ENCODE assay signal across 8 cellular contexts in genomic region chr17:38674749-38675615, GRCh38. TPM values are rescaled to one million over a fixed set of nuclear protein-coding genes. Genes with fewer than 3 reads are reported as not detected.
DNase-seq lines count a peak whose midpoint lies in the region; ATAC-seq and TF ChIP-seq lines count a peak whose summit lies in the region.

EPOP (minus strand) TSS chr17:38674957; CDS start chr17:38674495, 462 bp downstream.

- no peaks in the 10 kb centered on the region for H3K36me3 ChIP-seq in CD4-positive, alpha-beta memory T cell (ENCODE audit: insufficient read depth, low read length)
- H3K36me3 ChIP-seq in IMR-90 (ENCODE audit: control insufficient read depth, insufficient read depth, low read length) = no peaks in the 10 kb centered on the region
- no peaks in the 10 kb centered on the region for H3K36me3 ChIP-seq in esophagus muscularis mucosa

- H3K27me3 Mint-ChIP-seq in CD4-positive, alpha-beta memory T cell = peaks cover 17 to 30% of the 10 kb centered on the region in 2 donors
- H3K27me3 Mint-ChIP-seq in naive B cell = peaks cover 38 to 55% (median 45%) of the 10 kb centered on the region in 3 donors

- H2AFZ ChIP-seq in IMR-90 (replicated peaks; ENCODE audit: low read length, poor library complexity) = peak within 1 kb of the TSS; percentile 91

- in situ Hi-C loops in IMR-90 (cut with MboI; ENCODE audit: low sequenced_read_pairs) = loop anchor here (5.0 kb wide), 1 partner anchor 57 kb away; the partner anchor contains the start of gene CISD3

- H2AK9ac ChIP-seq in IMR-90 (replicated peaks; ENCODE audit: low read depth, low read length, poor library complexity) = peak within 1 kb of the TSS; percentile 78

- no peak within 1 kb of the TSS; the same call in 1 of the 2 replicates for H4K91ac ChIP-seq in IMR-90 (ENCODE audit: insufficient read depth, low read depth, low read length)

- peak within 1 kb of the TSS; percentile 39 to 82 (median 73) for H3K4me3 Mint-ChIP-seq in CD4-positive, alpha-beta memory T cell
- peak within 1 kb of the TSS; percentile 68 to 86 (median 74) for H3K4me3 Mint-ChIP-seq in naive B cell
- peak within 1 kb of the TSS; percentile 48 for H3K4me3 Mint-ChIP-seq in stimulated activated effector memory CD8-positive, alpha-beta T cell treated with anti-CD3 and anti-CD28 coated beads, Interleukin-12 subunit alpha, Interleukin-12 subunit beta, amount 100 ng/mL, for 72 hours

- H3K18ac ChIP-seq in IMR-90 (ENCODE audit: low read depth, low read length) = no peak within 1 kb of the TSS; the same call in 1 of the 2 replicates

- no peak for TF ChIP-seq RAD21 in IMR-90 (IDR thresholded peaks at IDR 0.05; ENCODE audit: low read length)

- no peak within 1 kb of the TSS for H2AK5ac ChIP-seq in IMR-90 (ENCODE audit: low read depth, low read length)

- no peaks in the 10 kb centered on the region for H3K9me3 Mint-ChIP-seq in CD4-positive, alpha-beta memory T cell
- H3K9me3 Mint-ChIP-seq in naive B cell = no peaks in the 10 kb centered on the region
- H3K9me3 Mint-ChIP-seq in stimulated activated effector memory CD8-positive, alpha-beta T cell treated with anti-CD3 and anti-CD28 coated beads, Interleukin-12 subunit alpha, Interleukin-12 subunit beta, amount 100 ng/mL, for 72 hours = no peaks in the 10 kb centered on the region

- BruUV-seq in IMR-90 (replicated peaks; lab: Mats Ljungman, UMichigan) = no TSS peak

- H2BK15ac ChIP-seq in IMR-90 (ENCODE audit: low read depth, low read length) = no peak within 1 kb of the TSS

- H2BK120ac ChIP-seq in IMR-90 (ENCODE audit: low read depth, low read length) = no peak within 1 kb of the TSS

- H3K27me3 ChIP-seq in CD4-positive, alpha-beta memory T cell (ENCODE audit: insufficient read depth, low read length) = peaks cover 12% of the 10 kb centered on the region
- H3K27me3 ChIP-seq in IMR-90 (ENCODE audit: control insufficient read depth, insufficient read depth, low read length) = peaks cover 45% of the 10 kb centered on the region
- peaks cover 15 to 68% (median 34%) of the 10 kb centered on the region in 4 donors for H3K27me3 ChIP-seq in esophagus muscularis mucosa

- no peak within 1 kb of the TSS for H2BK20ac ChIP-seq in IMR-90 (ENCODE audit: low read depth, low read length)

- H3K9me1 ChIP-seq in IMR-90 (ENCODE audit: insufficient read depth, low read length) = no peaks in the 10 kb centered on the region

- H3K4me1 ChIP-seq in CD4-positive, alpha-beta memory T cell (ENCODE audit: insufficient read depth, low read length) = peaks cover 11% of the 10 kb centered on the region
- no peaks in the 10 kb centered on the region for H3K4me1 ChIP-seq in IMR-90 (ENCODE audit: control insufficient read depth, insufficient read depth, low read length)
- peaks cover 30 to 42% (median 38%) of the 10 kb centered on the region in 4 donors for H3K4me1 ChIP-seq in esophagus muscularis mucosa

- 0 out of 2 replicates have a peak, but pooled peaks have one; percentile 55 for TF ChIP-seq POLR2A in IMR-90 (IDR thresholded peaks at IDR 0.05; ENCODE audit: low read depth, low read length)
- peak; percentile 8 for TF ChIP-seq POLR2A in esophagus muscularis mucosa (IDR thresholded peaks at IDR 0.05; ENCODE audit: low read depth)

- ATAC-seq in GM19463 (IDR thresholded peaks at IDR 0.05; ENCODE audit: unreplicated experiment) (peak; percentile 83), IMR-90 (ENCODE audit: low read depth) (peak; percentile 93), naive B cell (ENCODE audit: low read depth in 2 of 2) (peak; percentile 79)
- peak; percentile 88 for ATAC-seq in stimulated activated effector memory CD8-positive, alpha-beta T cell treated with anti-CD3 and anti-CD28 coated beads, Interleukin-12 subunit alpha, Interleukin-12 subunit beta, amount 100 ng/mL, for 72 hours

- WGBS in IMR-90 (ENCODE audit: extremely low coverage in 2 of 2, insufficient read length in 1 of 2), 2 experiments = 4% methylated on average over 43 of the region's 80 CpGs; no CpG with 5 or more reads in 1 of the 2 experiments
- 9% methylated on average over 21 of the region's 80 CpGs for WGBS in esophagus muscularis mucosa

- peak within 1 kb of the TSS; percentile 83 for H3K4me2 ChIP-seq in IMR-90 (ENCODE audit: low read depth, low read length)

- H3K9me3 ChIP-seq in CD4-positive, alpha-beta memory T cell (ENCODE audit: control insufficient read depth in 1 of 2, low read length in 2 of 2) = no peaks in the 10 kb centered on the region
- H3K9me3 ChIP-seq in IMR-90 (ENCODE audit: control insufficient read depth, insufficient read depth, low read length) (no peaks in the 10 kb centered on the region), esophagus muscularis mucosa (no peaks in the 10 kb centered on the region)

- dilution Hi-C loops in IMR-90 (cut with HindIII; ENCODE audit: low sequenced_read_pairs, unreplicated experiment) = no loop called here

- POLR2A ChIA-PET in CD4-positive, alpha-beta memory T cell (lab: Charles Lee; ENCODE audit: partially characterized antibody) = interaction anchor here (1.0 to 5.5 kb wide), 6 partner anchors 27 to 60 kb away, joined by 3 to 38 read pairs (median 24); partner anchors contain the start of genes CISD3 and MLLT6
- POLR2A ChIA-PET in IMR-90 (lab: Charles Lee; ENCODE audit: unreplicated experiment) = no interaction called here

- 0 out of 2 replicates have a peak, but pooled peaks cover 4% of the 10 kb centered on the region for H4K20me1 ChIP-seq in IMR-90 (ENCODE audit: insufficient read depth, low read length)

- H3K14ac ChIP-seq in IMR-90 (replicated peaks; ENCODE audit: low read depth, low read length) = no peak within 1 kb of the TSS

- TF ChIP-seq CTCF in IMR-90 (conservative IDR thresholded peaks at IDR 0.05; ENCODE audit: low read depth, low read length) (no peak), esophagus muscularis mucosa (IDR thresholded peaks at IDR 0.05) (no peak)

- H3K27ac ChIP-seq in CD4-positive, alpha-beta memory T cell (ENCODE audit: low read depth, low read length) = peak within 1 kb of the TSS; percentile 9
- H3K27ac ChIP-seq in IMR-90 (ENCODE audit: insufficient read depth, low read length) (no peak within 1 kb of the TSS), esophagus muscularis mucosa (replicated peaks in 1 of 4) (peak within 1 kb of the TSS in 3 of 4 donors; percentile 51 to 66 (median 61))

- peak within 1 kb of the TSS; percentile 5; the same call in 1 of the 2 replicates for H3K9ac ChIP-seq in IMR-90 (ENCODE audit: low read depth, low read length)

- no peak for TF ChIP-seq EP300 in esophagus muscularis mucosa (IDR thresholded peaks at IDR 0.05)

- peaks cover 5 to 25% (median 11%) of the 10 kb centered on the region in 4 donors for H3K4me1 Mint-ChIP-seq in CD4-positive, alpha-beta memory T cell
- peaks cover 18 to 41% (median 39%) of the 10 kb centered on the region in 3 donors for H3K4me1 Mint-ChIP-seq in naive B cell
- peaks cover 56% of the 10 kb centered on the region for H3K4me1 Mint-ChIP-seq in stimulated activated effector memory CD8-positive, alpha-beta T cell treated with anti-CD3 and anti-CD28 coated beads, Interleukin-12 subunit alpha, Interleukin-12 subunit beta, amount 100 ng/mL, for 72 hours

- no peaks in the 10 kb centered on the region for H3K79me1 ChIP-seq in IMR-90 (ENCODE audit: low read depth in 1 of 2, low read length in 2 of 2)

- no peak within 1 kb of the TSS for H2BK5ac ChIP-seq in IMR-90 (ENCODE audit: low read depth, low read length, poor library complexity, severe bottlenecking)

- DNase-seq in CD4-positive, alpha-beta memory T cell = peak; percentile 68 to 82 (median 74)
- peak; percentile 76 for DNase-seq in IMR-90
- DNase-seq in OCI-M2 (lab: John Stamatoyannopoulos, UW; ENCODE audit: unreplicated experiment) = peak; percentile 32
- peak; percentile 95 for DNase-seq in activated T-cell treated with anti-CD3 and anti-CD28 coated beads for 48 hours (ENCODE audit: low read depth)
- peak; percentile 97 for DNase-seq in esophagus muscularis mucosa (ENCODE audit: extremely low spot score)
- DNase-seq in naive B cell = peak; percentile 77
- DNase-seq in stimulated activated effector memory CD8-positive, alpha-beta T cell treated with anti-CD3 and anti-CD28 coated beads, Interleukin-12 subunit alpha, Interleukin-12 subunit beta, amount 100 ng/mL, for 72 hours (ENCODE audit: low spot score in 2 of 2) = peak; percentile 86 to 93

- no peak within 1 kb of the TSS; the same call in 1 of the 2 replicates for H3K4ac ChIP-seq in IMR-90 (ENCODE audit: low read depth, low read length)

- intact Hi-C loops in CD4-positive, alpha-beta memory T cell (cut with micrococcal nuclease) = loop anchor here (2.0 to 5.0 kb wide), 3 partner anchors 77 to 477 kb away; partner anchors contain the start of genes PLXDC1 and PSMB3
- intact Hi-C loops in IMR-90 (cut with micrococcal nuclease) (no loop called here), esophagus muscularis mucosa (cut with DNase I) (no loop called here)

- H4K5ac ChIP-seq in IMR-90 (ENCODE audit: low read depth, low read length) = no peak within 1 kb of the TSS

- H3K36me3 Mint-ChIP-seq in CD4-positive, alpha-beta memory T cell = no peaks in the 10 kb centered on the region
- no peaks in the 10 kb centered on the region for H3K36me3 Mint-ChIP-seq in naive B cell
- peaks cover 6% of the 10 kb centered on the region for H3K36me3 Mint-ChIP-seq in stimulated activated effector memory CD8-positive, alpha-beta T cell treated with anti-CD3 and anti-CD28 coated beads, Interleukin-12 subunit alpha, Interleukin-12 subunit beta, amount 100 ng/mL, for 72 hours

- peak within 1 kb of the TSS in 4 of 7 donors; percentile 31 to 47 (median 40) for H3K27ac Mint-ChIP-seq in CD4-positive, alpha-beta memory T cell
- peak within 1 kb of the TSS in 2 of 6 donors; percentile 27 to 83 for H3K27ac Mint-ChIP-seq in naive B cell
- H3K27ac Mint-ChIP-seq in stimulated activated effector memory CD8-positive, alpha-beta T cell treated with anti-CD3 and anti-CD28 coated beads, Interleukin-12 subunit alpha, Interleukin-12 subunit beta, amount 100 ng/mL, for 72 hours = peak within 1 kb of the TSS; percentile 68

- H3K56ac ChIP-seq in IMR-90 (ENCODE audit: extremely low read depth, insufficient read depth, low read length) = no peak within 1 kb of the TSS

- peak within 1 kb of the TSS in 1 of 2 donors; percentile 52 for H3K4me3 ChIP-seq in CD4-positive, alpha-beta memory T cell (ENCODE audit: low read length in 2 of 2)
- H3K4me3 ChIP-seq in IMR-90 (ENCODE audit: insufficient read depth, low read depth, low read length) (peak within 1 kb of the TSS; percentile 52), esophagus muscularis mucosa (peak within 1 kb of the TSS; percentile 57 to 73 (median 64))

- peak within 1 kb of the TSS; percentile 61 to 72; a peak in 3 of 4 replicates for H4K8ac ChIP-seq in IMR-90 (ENCODE audit: low read depth in 2 of 2, low read length in 2 of 2)

- H3K23ac ChIP-seq in IMR-90 (ENCODE audit: low read depth, low read length) = peak within 1 kb of the TSS; percentile 68; the same call in 1 of the 2 replicates

- CTCF ChIA-PET in CD4-positive, alpha-beta memory T cell (lab: Charles Lee; ENCODE audit: partially characterized antibody) = interaction anchor here (0.7 to 8.2 kb wide), 10 partner anchors 8 to 119 kb away, joined by 3 to 198 read pairs (median 5); partner anchors contain the start of genes CISD3 and PSMB3
- CTCF ChIA-PET in IMR-90 (lab: Yijun Ruan, JAX) = interaction anchor here (0.6 kb wide), 1 partner anchor 11 kb away, joined by 4 read pairs; no protein-coding TSS in a partner anchor

RNA-seq across cellular contexts. Expression of gene EPOP, which starts in this region (rescaled TPM):
- total RNA-seq in CD4-positive, alpha-beta memory T cell = under 1 TPM; 0.09 to 0.25 TPM
- not detected for polyA plus RNA-seq in CD4-positive, alpha-beta memory T cell
- total RNA-seq in IMR-90 (2012; rRNA removed) (0.28 and 0.36 TPM in 2 replicates), esophagus muscularis mucosa (1 to 10 TPM in 3 of 4 donors, under 1 TPM in 1; 0.42 to 7.3 (median 2.7) TPM)
- polyA plus RNA-seq in IMR-90 (2012; rRNA removed) (0.80 and 0.82 TPM in 2 replicates), naive B cell (ENCODE audit: low read depth in 6 of 6) (not detected)
- 0.77 and 0.79 TPM in 2 replicates for polyA plus RNA-seq in IMR-90 (2012; cell fraction: cytosol; rRNA removed)
- 0.49 and 0.57 TPM in 2 replicates for polyA plus RNA-seq in IMR-90 (2012; cell fraction: nucleus; rRNA removed; ENCODE audit: low replicate concordance)

Comparison
In these comparisons a context has a peak if more than half of its experiments do, and no peak if none do; other contexts are left out.
1. Peak in DNase-seq and H3K27ac ChIP-seq in CD4-positive, alpha-beta memory T cell; RNA of the gene not detected or under 1 TPM.
2. Peak in DNase-seq, ATAC-seq, H3K4me3 ChIP-seq, H3K9ac ChIP-seq and H3K4me2 ChIP-seq in IMR-90; RNA of the gene not detected or under 1 TPM.
3. Peak in DNase-seq and ATAC-seq in naive B cell; RNA of the gene not detected or under 1 TPM.
4. DNase-seq: peak in every context shown above with its lines; median percentile 97 in esophagus muscularis mucosa; 95 in activated T-cell treated with anti-CD3 and anti-CD28 coated beads for 48 hours; 90 in stimulated activated effector memory CD8-positive, alpha-beta T cell treated with anti-CD3 and anti-CD28 coated beads, Interleukin-12 subunit alpha, Interleukin-12 subunit beta, amount 100 ng/mL, for 72 hours; 77 in naive B cell; 76 in IMR-90; 74 in CD4-positive, alpha-beta memory T cell; 32 in OCI-M2.